17 cellular contexts compared by ENCODE assay signal in the genomic region with DNA sequence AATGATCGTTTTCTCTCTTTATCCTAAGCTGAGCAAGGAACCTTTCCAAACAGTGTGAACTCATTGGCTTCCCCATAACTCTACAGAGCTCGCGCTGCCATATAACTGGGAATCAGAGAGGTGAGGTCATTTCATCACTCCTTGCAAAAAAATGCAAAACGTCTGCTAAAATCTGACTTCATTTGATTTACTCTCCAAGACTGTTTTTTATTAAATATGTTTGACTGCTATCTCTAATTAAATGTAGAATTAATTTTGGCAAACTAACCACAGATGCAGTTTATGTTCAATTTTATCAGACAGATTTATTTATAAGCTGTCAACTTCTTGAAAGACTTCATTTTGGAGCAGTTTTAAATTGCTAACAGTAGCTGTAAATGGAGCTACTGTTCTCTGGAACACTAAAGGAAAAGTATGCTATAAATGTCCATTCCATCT.
DNase-seq lines count a peak whose midpoint lies in the region; ATAC-seq, FAIRE-seq and TF ChIP-seq lines count a peak whose summit lies in the region.
"Had no signal": no experiment of that assay in that cellular context is flagged by ENCODE, and none has a peak within 500 bp of the region (broad histone marks: within the 10 kb centered on the region; RNA-seq: fewer than 3 reads in every experiment).

No MANE protein-coding gene starts in this region.

- H3K4me1 ChIP-seq in ectodermal cell (ENCODE audit: control insufficient read depth, insufficient read depth, low read length) (peaks cover 29% of the 10 kb centered on the region), HepG2 (ENCODE audit: insufficient read depth, low read length) (peaks cover 78% of the 10 kb centered on the region)

- peak overlapping the region; percentile 89 for H3K27ac ChIP-seq in ectodermal cell (ENCODE audit: insufficient read depth, low read depth, low read length, poor library complexity, severe bottlenecking)
- H3K27ac ChIP-seq in HepG2 (ENCODE audit: extremely low read length, insufficient read depth, low read length): peak overlapping the region; percentile 79

- H3K4me2 ChIP-seq in HepG2 (ENCODE audit: low read depth, low read length): peak overlapping the region; percentile 45; the same call in 1 of the 2 replicates
- H3K4me2 ChIP-seq: GM23338 had no signal

- DNase-seq in M059J (ENCODE audit: low read depth) (peak; percentile 38), HepG2 (ENCODE audit: low spot score) (no peak), neural crest cell (ENCODE audit: low read depth, low spot score) (no peak), NCI-H524 treated with DMSO at 0.1 percent for 48 hours (lab: John Stamatoyannopoulos, UW) (no peak), RPMI8226 (no peak)
- DNase-seq in central memory CD4-positive, alpha-beta T cell: no peak
- DNase-seq: ACHN; C1 segment of cervical spinal cord; Calu3; CD4-positive, alpha-beta T cell; DMS 273 treated with DMSO at 0.1 percent for 48 hours; H7 had no signal

- no peak for TF ChIP-seq CTCF in HepG2 (CRISPR knock-in tag; IDR thresholded peaks at IDR 0.05)
- TF ChIP-seq CTCF in neural crest cell (conservative IDR thresholded peaks at IDR 0.05): no peak

- H3K9ac ChIP-seq in HepG2 (ENCODE audit: insufficient read depth, low read depth, low read length): no peak overlapping the region

- peaks cover 75% of the 10 kb centered on the region for H3K4me1 Mint-ChIP-seq in neural crest cell

- FAIRE-seq in HepG2 (lab: Jason Lieb, UNC): no peak
- FAIRE-seq: HTR-8/SVneo had no signal

- no peak for TF ChIP-seq POLR2A in HepG2 (IDR thresholded peaks at IDR 0.05; ENCODE audit: insufficient read depth in 1 of 2, low read depth in 2 of 2, low read length in 2 of 2)

- H3K36me3 ChIP-seq in ectodermal cell (ENCODE audit: control insufficient read depth, insufficient read depth, low read length) (no peaks in the 10 kb centered on the region), HepG2 (replicated peaks in 1 of 2; ENCODE audit: control insufficient read depth in 1 of 2, insufficient read depth in 2 of 2, low read length in 2 of 2) (no peaks in the 10 kb centered on the region)

- H3K27me3 ChIP-seq in ectodermal cell (ENCODE audit: control insufficient read depth, insufficient read depth, low read length, poor library complexity, severe bottlenecking) (no peaks in the 10 kb centered on the region), HepG2 (ENCODE audit: control insufficient read depth in 1 of 2, insufficient read depth in 2 of 2, low read length in 2 of 2) (no peaks in the 10 kb centered on the region)

- H3K9me3 ChIP-seq in ectodermal cell (ENCODE audit: control insufficient read depth, low read length): no peaks in the 10 kb centered on the region
- H3K9me3 ChIP-seq in HepG2 (ENCODE audit: low read length): no peaks in the 10 kb centered on the region

- H3K4me3 Mint-ChIP-seq in neural crest cell: peak overlapping the region; percentile 76
- H3K4me3 Mint-ChIP-seq: B cell; CD4-positive, alpha-beta T cell; GM23338 had no signal

- intact Hi-C loops in HepG2 (cut with micrococcal nuclease; ENCODE audit: unreplicated experiment): no loop called here

- no peak overlapping the region for H3K4me3 ChIP-seq in ectodermal cell (ENCODE audit: insufficient read depth, low read depth, low read length)
- no peak overlapping the region for H3K4me3 ChIP-seq in HepG2 (replicated peaks in 1 of 3; ENCODE audit: insufficient read depth in 1 of 3, low read depth in 2 of 3, low read length in 3 of 3)
- H3K4me3 ChIP-seq: GM23338 had no signal

- in situ Hi-C loops in HepG2 (cut with HindIII; ENCODE audit: extremely low pct_ligation_motif_present, low pct_unique_long_range_greater_than_20kb): no loop called here

- peaks cover 4% of the 10 kb centered on the region for H3K36me3 Mint-ChIP-seq in neural crest cell (ENCODE audit: low read depth)

- no peaks in the 10 kb centered on the region for H3K9me3 Mint-ChIP-seq in neural crest cell
- H3K9me3 Mint-ChIP-seq: GM23338 had no signal

- no peak for TF ChIP-seq EP300 in HepG2 (IDR thresholded peaks at IDR 0.05; ENCODE audit: low read depth in 2 of 2, low read length in 2 of 2)
- no peak for TF ChIP-seq EP300 in HepG2 (CRISPR knock-in tag; IDR thresholded peaks at IDR 0.05; ENCODE audit: borderline replicate concordance)

- peak overlapping the region; percentile 98 for H3K27ac Mint-ChIP-seq in neural crest cell (ENCODE audit: unreplicated experiment)
- H3K27ac Mint-ChIP-seq: B cell; CD4-positive, alpha-beta T cell; GM23338 had no signal

- CTCF ChIA-PET in HepG2 (lab: Yijun Ruan, JAX; ENCODE audit: low intra/inter-chr PET ratio, low total read pairs): no interaction called here

- no TSS peak for BruUV-seq in HepG2 (replicated peaks; lab: Mats Ljungman, UMichigan)

- no peak for TF ChIP-seq RAD21 in HepG2 (CRISPR knock-in tag; IDR thresholded peaks at IDR 0.05)

- no peaks in the 10 kb centered on the region for H4K20me1 ChIP-seq in HepG2 (ENCODE audit: insufficient read depth, low read length)

- WGBS in ectodermal cell, 2 experiments: 91 to 97% methylated on average over 3 of the region's 4 CpGs
- 87% methylated on average over 4 of the region's 4 CpGs for WGBS in HepG2 (ENCODE audit: low lambda C conversion rate)

- no peaks in the 10 kb centered on the region for H3K79me2 ChIP-seq in HepG2 (ENCODE audit: insufficient read depth, low read length)

- POLR2A ChIA-PET in HepG2 (lab: Yijun Ruan, JAX): interaction anchor here (1.1 to 2.2 kb wide), 4 partner anchors 11 to 674 kb away, joined by 3 to 20 read pairs (median 6); no protein-coding TSS in a partner anchor

- ATAC-seq in HepG2: no peak
- ATAC-seq in HG03097 (IDR thresholded peaks at IDR 0.05; ENCODE audit: low FRiP score, unreplicated experiment): no peak
- ATAC-seq: GM23338 had no signal

- H2AFZ ChIP-seq in HepG2 (ENCODE audit: low read length): no peak overlapping the region
- H2AFZ ChIP-seq: GM23338 had no signal

- no peaks in the 10 kb centered on the region for H3K27me3 Mint-ChIP-seq in neural crest cell (ENCODE audit: low read depth)
- H3K27me3 Mint-ChIP-seq: B cell; CD4-positive, alpha-beta T cell had no signal

TF ChIP-seq in HepG2, 621 proteins besides CTCF, POLR2A, EP300 and RAD21:
- TF ChIP-seq ZNF570 (CRISPR knock-in tag; IDR thresholded peaks at IDR 0.05; ENCODE audit: borderline replicate concordance) (no peak), NFKBIZ (CRISPR knock-in tag; IDR thresholded peaks at IDR 0.05) (no peak), ZNF607 (CRISPR knock-in tag; IDR thresholded peaks at IDR 0.05; ENCODE audit: borderline replicate concordance) (no peak), PBX3 (CRISPR knock-in tag; IDR thresholded peaks at IDR 0.05; ENCODE audit: borderline replicate concordance) (no peak)
TF ChIP-seq in HepG2: peak in this region for 0.
